In the genomic region with DNA sequence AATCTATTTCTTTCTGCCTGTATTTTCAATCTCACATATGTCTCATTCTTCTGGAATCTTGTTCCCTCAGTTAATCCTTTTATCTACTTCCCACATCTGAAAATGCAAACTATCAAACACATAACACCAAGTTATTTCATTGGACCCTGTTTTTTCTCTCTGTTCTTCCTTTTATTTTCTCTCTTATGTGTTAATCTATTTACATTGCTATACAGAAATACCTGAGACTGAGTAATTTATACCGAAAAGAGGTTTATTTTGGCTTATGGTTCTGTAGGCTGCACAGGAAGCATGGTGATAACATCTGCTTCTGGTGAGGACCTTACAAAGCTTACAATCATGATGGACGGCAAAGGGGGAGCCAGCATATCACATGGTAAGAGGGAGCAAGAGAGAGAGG, we compare ENCODE assay signal across 17 cellular contexts.
A peak's percentile ranks its signal among the peaks of the same experiment; 100 is the strongest.
DNase-seq lines count a peak whose midpoint lies in the region; ATAC-seq, FAIRE-seq and TF ChIP-seq lines count a peak whose summit lies in the region.
"Had no signal": no experiment of that assay in that cellular context is flagged by ENCODE, and none has a peak within 500 bp of the region (broad histone marks: within the 10 kb centered on the region; RNA-seq: fewer than 3 reads in every experiment).

No MANE protein-coding gene starts in this region.

- no peaks in the 10 kb centered on the region for H3K36me3 ChIP-seq in ACC112 (ENCODE audit: insufficient read depth, low read length)
- H3K36me3 ChIP-seq: uterus had no signal

- in situ Hi-C loops in astrocyte of the spinal cord (cut with HindIII; ENCODE audit: low sequenced_read_pairs): no loop called here

- H3K79me2 ChIP-seq in ACC112 (ENCODE audit: control insufficient read depth, insufficient read depth, low read length, unreplicated experiment): no peaks in the 10 kb centered on the region

- peak overlapping the region; percentile 61 for H2AFZ ChIP-seq in ACC112 (ENCODE audit: low read length, unreplicated experiment)

- no peak for TF ChIP-seq CTCF in astrocyte of the spinal cord (IDR thresholded peaks at IDR 0.05; ENCODE audit: low read depth, low read length)

- FAIRE-seq in HTR-8/SVneo (lab: Jason Lieb, UNC): peak; percentile 71

- H3K27ac ChIP-seq in ACC112 (ENCODE audit: low read depth, low read length): no peak overlapping the region
- H3K27ac ChIP-seq: KMS-11, uterus had no signal

- H3K4me1 ChIP-seq in ACC112 (ENCODE audit: control insufficient read depth, insufficient read depth, low read length, unreplicated experiment): peaks cover 8% of the 10 kb centered on the region
- H3K4me1 ChIP-seq: uterus had no signal

- DNase-seq in HTR-8/SVneo (ENCODE audit: insufficient read length, low spot score) (no peak), astrocyte of the spinal cord (ENCODE audit: low read depth, low spot score) (peak; percentile 70), kidney tubule cell (ENCODE audit: low spot score) (peak; percentile 35)
- DNase-seq in stimulated activated naive CD8-positive, alpha-beta T cell treated with anti-CD3 and anti-CD28 coated beads, Interleukin-15, Interleukin-2, amounts not matched to agents 100 U/mL and 50 U/mL, for 24 hours: no peak
- DNase-seq: Caco-2, islet precursor cell, mucosa of descending colon, NCI-H510A, OCI-M1, T-cell, uterus had no signal

- ATAC-seq in HG02623 (IDR thresholded peaks at IDR 0.05; ENCODE audit: unreplicated experiment) (no peak), HG03571 (IDR thresholded peaks at IDR 0.05; ENCODE audit: unreplicated experiment) (no peak), GM21825 (IDR thresholded peaks at IDR 0.05; ENCODE audit: unreplicated experiment) (no peak)
- no peak for ATAC-seq in stimulated activated naive CD8-positive, alpha-beta T cell treated with anti-CD3 and anti-CD28 coated beads, Interleukin-15, Interleukin-2, amounts not matched to agents 100 U/mL and 50 U/mL, for 24 hours
- ATAC-seq: mucosa of descending colon, T-cell, WTC11 had no signal

- H3K4me3 ChIP-seq in ACC112 (ENCODE audit: low read depth, low read length) (no peak overlapping the region), astrocyte of the spinal cord (ENCODE audit: low read depth, low read length) (no peak overlapping the region)
- H3K4me3 ChIP-seq: mucosa of descending colon, uterus had no signal

- H3K27me3 ChIP-seq in ACC112 (ENCODE audit: insufficient read depth, low read length): no peaks in the 10 kb centered on the region
- H3K27me3 ChIP-seq: uterus had no signal

Comparison
In these comparisons a context has a peak if more than half of its experiments do, and no peak if none do; other contexts are left out.
1. DNase-seq: peak in astrocyte of the spinal cord (single experiment) and kidney tubule cell (single experiment); none in HTR-8/SVneo (single experiment) and stimulated activated naive CD8-positive, alpha-beta T cell treated with anti-CD3 and anti-CD28 coated beads, Interleukin-15, Interleukin-2, amounts not matched to agents 100 U/mL and 50 U/mL, for 24 hours (single experiment).